ENCODE assay signal across 13 cellular contexts in genomic region chr2:122748552-122749011, GRCh38.
DNase-seq lines count a peak whose midpoint lies in the region; ATAC-seq and TF ChIP-seq lines count a peak whose summit lies in the region.
"Had no signal": no experiment of that assay in that cellular context is flagged by ENCODE, and none has a peak within 500 bp of the region (broad histone marks: within the 10 kb centered on the region; RNA-seq: fewer than 3 reads in every experiment).

No MANE protein-coding gene starts in this region.

- in situ Hi-C loops in mammary epithelial cell (cut with MboI; ENCODE audit: low sequenced_read_pairs in 2 of 2) (no loop called here), KBM-7 (cut with MboI; ENCODE audit: low pct_unique_long_range_greater_than_20kb, low sequenced_read_pairs) (no loop called here)

- peak overlapping the region; percentile 44 for H2AFZ ChIP-seq in mammary epithelial cell (ENCODE audit: low read depth, low read length)

- TF ChIP-seq CTCF in mammary epithelial cell (conservative IDR thresholded peaks at IDR 0.05 in 1 of 2, IDR thresholded peaks at IDR 0.05 in 1 of 2; ENCODE audit: extremely low read depth in 1 of 2, insufficient read depth in 1 of 2, low read depth in 1 of 2, low read length in 2 of 2): peak in 1 of 2 donors; percentile 4
- peak; percentile 8 to 40 (median 26) for TF ChIP-seq CTCF in right lobe of liver (IDR thresholded peaks at IDR 0.05)

- no peaks in the 10 kb centered on the region for H3K36me3 ChIP-seq in mammary epithelial cell (ENCODE audit: insufficient read depth, low read length)
- no peaks in the 10 kb centered on the region for H3K36me3 ChIP-seq in right lobe of liver
- H3K36me3 ChIP-seq: thyroid gland had no signal

- peak; percentile 66 for DNase-seq in EL
- DNase-seq in NCI-H1048 (lab: John Stamatoyannopoulos, UW): peak; percentile 44
- peak; percentile 92 for DNase-seq in mammary epithelial cell
- peak in 1 of 3 donors; percentile 50 for DNase-seq in right lobe of liver
- no peak for DNase-seq in stimulated activated CD4-positive, alpha-beta T cell treated with anti-CD3 and anti-CD28 coated beads, Interleukin-4, amount 100 ng/mL, for 24 hours
- no peak for DNase-seq in NCI-H82 (lab: John Stamatoyannopoulos, UW)
- no peak for DNase-seq in KBM-7
- DNase-seq in Kasumi-1 (lab: John Stamatoyannopoulos, UW): no peak
- DNase-seq: DMS 273 treated with DMSO at 0.1 percent for 48 hours; effector CD4-positive, alpha-beta T cell; NCI-H1930; thyroid gland had no signal

- 19% methylated on average over 4 of the region's 4 CpGs for WGBS in mammary epithelial cell (ENCODE audit: low coverage, missing lambda C conversion rate)
- 34% methylated on average over 4 of the region's 4 CpGs for WGBS in right lobe of liver (ENCODE audit: insufficient coverage, low coverage, low lambda C conversion rate, missing lambda C conversion rate)

- H3K27me3 ChIP-seq in mammary epithelial cell (ENCODE audit: insufficient read depth, low read length) (no peaks in the 10 kb centered on the region), right lobe of liver (no peaks in the 10 kb centered on the region)
- H3K27me3 ChIP-seq: thyroid gland had no signal

- H3K79me2 ChIP-seq in mammary epithelial cell (ENCODE audit: insufficient read depth, low read length): no peaks in the 10 kb centered on the region

- no peak overlapping the region for H3K9ac ChIP-seq in mammary epithelial cell (ENCODE audit: insufficient read depth, low read length)

- intact Hi-C loops in mammary epithelial cell (cut with micrococcal nuclease): loop anchor here (2.0 to 10.0 kb wide), 2 partner anchors 558 to 774 kb away; no protein-coding TSS in a partner anchor
- intact Hi-C loops in right lobe of liver (cut with DNase I): loop anchor here in 1 of 2 donors (10.0 kb wide), 1 partner anchor 314 kb away; no protein-coding TSS in a partner anchor

- H3K4me3 ChIP-seq in mammary epithelial cell (replicated peaks in 1 of 3; ENCODE audit: insufficient read depth in 1 of 3, low read depth in 2 of 3, low read length in 3 of 3) (no peak overlapping the region), right lobe of liver (no peak overlapping the region)
- H3K4me3 ChIP-seq: thyroid gland had no signal

- no TSS peak for BruUV-seq in mammary epithelial cell (replicated peaks; lab: Mats Ljungman, UMichigan)

- dilution Hi-C loops in mammary epithelial cell (cut with HindIII; ENCODE audit: low sequenced_read_pairs): no loop called here

- H3K9me3 ChIP-seq in mammary epithelial cell (replicated peaks; ENCODE audit: insufficient read depth, low read length) (no peaks in the 10 kb centered on the region), right lobe of liver (no peaks in the 10 kb centered on the region)
- H3K9me3 ChIP-seq: thyroid gland had no signal

- H4K20me1 ChIP-seq in mammary epithelial cell (ENCODE audit: insufficient read depth, low read length): no peaks in the 10 kb centered on the region

- H3K27ac ChIP-seq in mammary epithelial cell (ENCODE audit: insufficient read depth, low read depth, low read length): peak overlapping the region; percentile 67
- H3K27ac ChIP-seq in right lobe of liver: peak overlapping the region in 2 of 3 donors; percentile 12 to 13
- H3K27ac ChIP-seq: thyroid gland had no signal

- peak; percentile 86 to 95 (median 89) for ATAC-seq in right lobe of liver
- ATAC-seq: activated T-helper 17 cell treated with anti-CD3 and anti-CD28 coated beads, Interleukin-2, amount 50 U/mL, for 72 hours had no signal

- TF ChIP-seq POLR2A in right lobe of liver (IDR thresholded peaks at IDR 0.05): no peak

- CTCF ChIA-PET in mammary epithelial cell (lab: Charles Lee; ENCODE audit: low non-redundant PET): interaction anchor here (0.5 kb wide), 1 partner anchor 152 kb away, joined by 3 read pairs; no protein-coding TSS in a partner anchor

- H3K4me1 ChIP-seq in mammary epithelial cell (ENCODE audit: insufficient read depth, low read length): peaks cover 17% of the 10 kb centered on the region
- peaks cover 0 to 13% (median 1%) of the 10 kb centered on the region in 4 donors for H3K4me1 ChIP-seq in right lobe of liver
- H3K4me1 ChIP-seq: thyroid gland had no signal

- H3K4me2 ChIP-seq in mammary epithelial cell (ENCODE audit: insufficient read depth, low read depth, low read length): peak overlapping the region; percentile 28

Comparison
In these comparisons a context has a peak if more than half of its experiments do, and no peak if none do; other contexts are left out.
1. DNase-seq: peak in EL (single experiment), NCI-H1048 (single experiment) and mammary epithelial cell (single experiment); none in stimulated activated CD4-positive, alpha-beta T cell treated with anti-CD3 and anti-CD28 coated beads, Interleukin-4, amount 100 ng/mL, for 24 hours (single experiment), NCI-H82 (single experiment), KBM-7 (single experiment) and Kasumi-1 (0 of 2).